ENCODE assay signal across 16 cellular contexts in genomic region chr3:53635041-53635440, GRCh38.
A peak's percentile ranks its signal among the peaks of the same experiment; 100 is the strongest.
DNase-seq lines count a peak whose midpoint lies in the region; ATAC-seq lines count a peak whose summit lies in the region.
"Had no signal": no experiment of that assay in that cellular context is flagged by ENCODE, and none has a peak within 500 bp of the region (broad histone marks: within the 10 kb centered on the region; RNA-seq: fewer than 3 reads in every experiment).

No MANE protein-coding gene starts in this region.

- no peak overlapping the region for H3K9ac ChIP-seq in neuronal stem cell (ENCODE audit: low read depth, low read length, poor library complexity)
- H3K9ac ChIP-seq: BLaER1 treated with 17β-estradiol and CSF1 and Interleukin-3, amounts not matched to agents 10 nM and 100 nM had no signal

- H3K14ac ChIP-seq in neuronal stem cell (ENCODE audit: low read length), result no peak overlapping the region

- no peak overlapping the region for H2BK5ac ChIP-seq in neuronal stem cell (ENCODE audit: low read length)

- H3K4me1 ChIP-seq in right cardiac atrium (ENCODE audit: control insufficient read depth, insufficient read depth, low read length), result no peaks in the 10 kb centered on the region
- H3K4me1 ChIP-seq in neuronal stem cell (ENCODE audit: control insufficient read depth in 2 of 2, insufficient read depth in 1 of 2, low read depth in 1 of 2, low read length in 2 of 2), result peaks cover 0 to 3% of the 10 kb centered on the region in 2 donors
- H3K4me1 ChIP-seq: Caco-2 had no signal

- no peak overlapping the region for H3K4me2 ChIP-seq in neuronal stem cell (ENCODE audit: insufficient read depth, low read length, poor library complexity, severe bottlenecking)
- H3K4me2 ChIP-seq: A549 had no signal

- H3K4me3 ChIP-seq in right cardiac atrium (ENCODE audit: low read length) (no peak overlapping the region), neuronal stem cell (ENCODE audit: low read length in 2 of 2) (peak overlapping the region in 1 of 2 donors; percentile 24)
- H3K4me3 ChIP-seq: A549; BLaER1 treated with 17β-estradiol and CSF1 and Interleukin-3, amounts not matched to agents 10 nM and 100 nM had no signal

- DNase-seq in Right ventricle myocardium inferior (ENCODE audit: missing footprints), result peak; percentile 69
- no peak for DNase-seq in right cardiac atrium
- DNase-seq in neuronal stem cell (ENCODE audit: low spot score), result no peak
- DNase-seq in NCI-H2171 (lab: John Stamatoyannopoulos, UW), result no peak
- DNase-seq: AML-193; Caco-2; Calu3; CD4-positive, alpha-beta T cell; CD8-positive, alpha-beta T cell; DMS79 treated with DMSO at 0.1 percent for 48 hours; GF-D8 had no signal

- no peak overlapping the region for H3K23ac ChIP-seq in neuronal stem cell (ENCODE audit: low read depth, low read length, poor library complexity)

- no peak overlapping the region for H2AK5ac ChIP-seq in neuronal stem cell (ENCODE audit: low read depth, low read length)

- H3K36me3 ChIP-seq in neuronal stem cell (replicated peaks in 1 of 2; ENCODE audit: control insufficient read depth in 2 of 2, insufficient read depth in 2 of 2, low read length in 2 of 2), result no peaks in the 10 kb centered on the region
- H3K36me3 ChIP-seq: BLaER1 treated with 17β-estradiol and CSF1 and Interleukin-3, amounts not matched to agents 10 nM and 100 nM had no signal

- H2BK120ac ChIP-seq in neuronal stem cell (ENCODE audit: low read depth, low read length), result no peak overlapping the region

- 87% methylated on average over 3 of the region's 3 CpGs for WGBS in right cardiac atrium
- WGBS in neuronal stem cell (ENCODE audit: extremely low coverage in 2 of 2, insufficient read length in 2 of 2, insufficient replicate concordance in 1 of 2), 2 donors, result no CpG with 5 or more reads among the region's 3 CpGs

- no peak overlapping the region for H3K4ac ChIP-seq in neuronal stem cell (ENCODE audit: low read length)

- H3K27me3 ChIP-seq in right cardiac atrium (ENCODE audit: control insufficient read depth, insufficient read depth) (no peaks in the 10 kb centered on the region), neuronal stem cell (ENCODE audit: control insufficient read depth in 3 of 3, insufficient read depth in 3 of 3, low read depth in 1 of 3, low read length in 3 of 3) (no peaks in the 10 kb centered on the region)
- H3K27me3 ChIP-seq: BLaER1 treated with 17β-estradiol and CSF1 and Interleukin-3, amounts not matched to agents 10 nM and 100 nM had no signal

- no peaks in the 10 kb centered on the region for H3K79me1 ChIP-seq in neuronal stem cell (ENCODE audit: low read depth, low read length)

- no peak overlapping the region for H2AFZ ChIP-seq in neuronal stem cell (ENCODE audit: low read length)

- H2BK15ac ChIP-seq in neuronal stem cell (ENCODE audit: low read length), result no peak overlapping the region

- no peak overlapping the region for H4K8ac ChIP-seq in neuronal stem cell (ENCODE audit: low read depth, low read length)

- H3K18ac ChIP-seq in neuronal stem cell (ENCODE audit: low read length), result peak overlapping the region; percentile 40

- H3K9me3 ChIP-seq in right cardiac atrium (ENCODE audit: control insufficient read depth, low read length), result no peaks in the 10 kb centered on the region
- peaks cover 0 to 11% of the 10 kb centered on the region in 2 donors for H3K9me3 ChIP-seq in neuronal stem cell (replicated peaks in 1 of 2; ENCODE audit: control insufficient read depth in 2 of 2, insufficient read depth in 1 of 2, low read depth in 1 of 2, low read length in 2 of 2)
- H3K9me3 ChIP-seq: Caco-2 had no signal

- intact Hi-C loops in Right ventricle myocardium inferior (cut with DNase I) (no loop called here), right cardiac atrium (cut with DNase I) (no loop called here)

- ATAC-seq in Right ventricle myocardium inferior, result no peak
- no peak for ATAC-seq in right cardiac atrium
- no peak for ATAC-seq in HG03280 (IDR thresholded peaks at IDR 0.05; ENCODE audit: unreplicated experiment)
- ATAC-seq: A549; CD8-positive, alpha-beta T cell had no signal

- no peak overlapping the region for H4K91ac ChIP-seq in neuronal stem cell (ENCODE audit: low read depth, low read length, poor library complexity)

- H3K27ac ChIP-seq in right cardiac atrium (ENCODE audit: low read length) (no peak overlapping the region), neuronal stem cell (replicated peaks; ENCODE audit: low read length) (no peak overlapping the region)
- H3K27ac ChIP-seq: 22Rv1; A549; BLaER1 treated with 17β-estradiol and CSF1 and Interleukin-3, amounts not matched to agents 10 nM and 100 nM; C4-2B had no signal

- H2BK12ac ChIP-seq in neuronal stem cell (ENCODE audit: low read length), result no peak overlapping the region
